Comparison of ENCODE assay signal across 1 cellular context in genomic region chr17:18141210-18141803, GRCh38.
TF ChIP-seq lines count a peak whose summit lies in the region.

No MANE protein-coding gene starts in this region.

TF ChIP-seq in HepG2, 621 proteins besides CTCF, POLR2A, EP300 and RAD21:
- TF ChIP-seq TP53 (CRISPR knock-in tag; conservative IDR thresholded peaks at IDR 0.05) (no peak), ZNF317 (CRISPR knock-in tag; IDR thresholded peaks at IDR 0.05) (no peak), HMGXB3 (CRISPR knock-in tag; IDR thresholded peaks at IDR 0.05; ENCODE audit: borderline replicate concordance) (no peak), PRDM10 (CRISPR knock-in tag; IDR thresholded peaks at IDR 0.05; ENCODE audit: low read depth) (no peak), SALL2 (CRISPR knock-in tag; IDR thresholded peaks at IDR 0.05) (no peak), ARID3A (IDR thresholded peaks at IDR 0.05; ENCODE audit: low read depth, low read length) (0 out of 2 replicates have a peak, but pooled peaks have one; percentile 27), ZIK1 (CRISPR knock-in tag; IDR thresholded peaks at IDR 0.05; ENCODE audit: borderline replicate concordance, low read depth) (no peak), MIXL1 (CRISPR knock-in tag; IDR thresholded peaks at IDR 0.05) (no peak), SMC3 (IDR thresholded peaks at IDR 0.05; ENCODE audit: low read length) (peak; percentile 36; the same call in 1 of the 2 replicates), ZNF761 (CRISPR knock-in tag; conservative IDR thresholded peaks at IDR 0.05) (no peak), ZNF10 (CRISPR knock-in tag; IDR thresholded peaks at IDR 0.05; ENCODE audit: borderline replicate concordance, low read depth) (no peak), ZNF18 (CRISPR knock-in tag; IDR thresholded peaks at IDR 0.05; ENCODE audit: insufficient replicate concordance) (no peak), ZNF142 (CRISPR knock-in tag; IDR thresholded peaks at IDR 0.05) (no peak), ZNF496 (CRISPR knock-in tag; IDR thresholded peaks at IDR 0.05; ENCODE audit: insufficient replicate concordance) (no peak), PHF21A (CRISPR knock-in tag; IDR thresholded peaks at IDR 0.05) (no peak), SRF (IDR thresholded peaks at IDR 0.05; ENCODE audit: low read depth, low read length) (no peak), ZBTB49 (CRISPR knock-in tag; IDR thresholded peaks at IDR 0.05; ENCODE audit: borderline replicate concordance) (no peak), ZNF7 (CRISPR knock-in tag; IDR thresholded peaks at IDR 0.05) (no peak), ISL2 (CRISPR knock-in tag; IDR thresholded peaks at IDR 0.05) (no peak), STAG1 (CRISPR knock-in tag; IDR thresholded peaks at IDR 0.05) (peak; percentile 43), NCOA1 (CRISPR knock-in tag; IDR thresholded peaks at IDR 0.05) (no peak), PPARG (CRISPR knock-in tag; conservative IDR thresholded peaks at IDR 0.05) (no peak)
